Comparison of ENCODE assay signal across 10 cellular contexts in the genomic region with DNA sequence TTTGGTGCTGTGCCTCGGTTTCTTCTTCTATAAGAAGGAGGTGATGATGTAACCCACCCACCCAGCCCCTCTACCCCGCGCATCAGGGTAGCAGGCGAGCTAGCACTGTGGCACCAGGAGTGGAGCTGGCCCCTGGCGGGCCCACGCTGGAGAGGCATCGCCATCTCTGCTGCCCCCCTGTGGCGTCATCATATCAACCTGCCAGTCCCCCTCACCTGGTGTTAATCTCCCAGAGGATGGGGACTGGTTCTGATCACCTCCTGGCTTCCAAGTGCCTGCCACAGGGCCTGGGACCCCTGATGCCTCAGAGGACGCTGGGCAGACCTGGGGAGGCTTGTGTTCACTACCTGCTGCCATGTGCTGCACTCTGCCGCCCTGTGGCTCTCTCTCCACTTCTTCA. TPM values are rescaled to one million over a fixed set of nuclear protein-coding genes. Genes with fewer than 3 reads are reported as not detected.
DNase-seq lines count a peak whose midpoint lies in the region; ATAC-seq and TF ChIP-seq lines count a peak whose summit lies in the region.
"Had no signal": no experiment of that assay in that cellular context is flagged by ENCODE, and none has a peak within 500 bp of the region (broad histone marks: within the 10 kb centered on the region; RNA-seq: fewer than 3 reads in every experiment).

No MANE protein-coding gene starts in this region.

- ATAC-seq in left lobe of liver (peak; percentile 76), GM19397 (IDR thresholded peaks at IDR 0.05; ENCODE audit: unreplicated experiment) (no peak)

- peak; percentile 38 for TF ChIP-seq CTCF in GM10266 (IDR thresholded peaks at IDR 0.05; ENCODE audit: control insufficient read depth, insufficient read depth, low read depth, missing control alignments)

- DNase-seq in AG20443 (ENCODE audit: low spot score): peak; percentile 46
- no peak for DNase-seq in GM10266 (ENCODE audit: extremely low spot score)
- peak; percentile 35 for DNase-seq in UCSD-AML1 (lab: John Stamatoyannopoulos, UW; ENCODE audit: unreplicated experiment)
- no peak for DNase-seq in left lobe of liver (ENCODE audit: low spot score)
- DNase-seq in SHP77 treated with DMSO at 0.1 percent for 48 hours (lab: John Stamatoyannopoulos, UW): no peak
- no peak for DNase-seq in glomerular visceral epithelial cell (ENCODE audit: extremely low spot score)
- DNase-seq in NCI-H1092 treated with DMSO at 0.1 percent for 48 hours (lab: John Stamatoyannopoulos, UW): no peak
- DNase-seq: stimulated activated CD4-positive, alpha-beta T cell treated with anti-CD3 and anti-CD28 coated beads, Interleukin-12 subunit alpha, Interleukin-12 subunit beta, amount 100 ng/mL, for 4 hours had no signal

RNA-seq across cellular contexts. Expression of a gene that starts 6.3 kb away (rescaled TPM):
- 0.35 TPM for total RNA-seq in left lobe of liver
- total RNA-seq: T-helper 1 cell treated with Interleukin-12 subunit alpha and Interleukin-12 subunit beta and Interleukin-4 antibody, amounts not matched to agents 30 ng/mL and 1 ng/mL, for 36 hours had no signal

Comparison
In these comparisons a context has a peak if more than half of its experiments do, and no peak if none do; other contexts are left out.
1. DNase-seq: peak in AG20443 (single experiment) and UCSD-AML1 (single experiment); none in GM10266 (single experiment), left lobe of liver (single experiment), SHP77 treated with DMSO at 0.1 percent for 48 hours (single experiment), glomerular visceral epithelial cell (single experiment) and NCI-H1092 treated with DMSO at 0.1 percent for 48 hours (single experiment).